In the genomic region with DNA sequence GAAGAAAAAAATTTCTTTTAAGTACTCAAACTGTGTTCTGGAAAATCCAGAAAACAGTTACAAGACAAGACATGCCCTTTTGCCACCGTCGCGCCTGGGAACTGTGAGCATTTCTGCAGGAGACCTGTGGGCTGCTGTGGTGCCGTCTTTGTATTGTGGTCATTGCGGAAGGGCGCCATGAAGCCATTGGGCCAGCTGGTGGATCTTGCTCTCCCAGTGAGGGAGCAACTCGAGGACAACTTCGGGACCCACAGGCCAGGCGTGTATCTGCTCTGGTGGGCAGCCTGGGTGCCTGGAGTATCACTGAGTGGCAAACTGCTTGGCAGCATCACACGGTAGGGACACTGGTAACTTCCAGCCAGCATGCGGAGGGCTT, we compare ENCODE assay signal across 11 cellular contexts. TPM values are rescaled to one million over a fixed set of nuclear protein-coding genes. Genes with fewer than 3 reads are reported as not detected.
A peak's percentile ranks its signal among the peaks of the same experiment; 100 is the strongest.
DNase-seq lines count a peak whose midpoint lies in the region; ATAC-seq, FAIRE-seq and TF ChIP-seq lines count a peak whose summit lies in the region.
"Had no signal": no experiment of that assay in that cellular context is flagged by ENCODE, and none has a peak within 500 bp of the region (broad histone marks: within the 10 kb centered on the region; RNA-seq: fewer than 3 reads in every experiment).

No MANE protein-coding gene starts in this region.

- H3K9me3 ChIP-seq in CD8-positive, alpha-beta memory T cell (ENCODE audit: low read length) = no peaks in the 10 kb centered on the region
- H3K9me3 ChIP-seq in Loucy (ENCODE audit: insufficient read depth, low read depth, low read length) (no peaks in the 10 kb centered on the region), K562 (replicated peaks; ENCODE audit: control insufficient read depth, insufficient read depth, low read depth, low read length) (no peaks in the 10 kb centered on the region), neuronal stem cell (replicated peaks in 1 of 2; ENCODE audit: control insufficient read depth in 2 of 2, insufficient read depth in 1 of 2, low read depth in 1 of 2, low read length in 2 of 2) (no peaks in the 10 kb centered on the region)
- H3K9me3 ChIP-seq: psoas muscle had no signal

- no peak overlapping the region for H3K18ac ChIP-seq in neuronal stem cell (ENCODE audit: low read length)

- H3K4me2 ChIP-seq in Loucy (ENCODE audit: low read depth, low read length, poor library complexity, severe bottlenecking) = peak overlapping the region; percentile 87
- H3K4me2 ChIP-seq in K562 (ENCODE audit: insufficient read depth, low read length) = peak overlapping the region; percentile 46; the same call in 1 of the 2 replicates
- no peak overlapping the region for H3K4me2 ChIP-seq in neuronal stem cell (ENCODE audit: insufficient read depth, low read length, poor library complexity, severe bottlenecking)
- H3K4me2 ChIP-seq: hepatocyte had no signal

- H3K79me1 ChIP-seq in neuronal stem cell (ENCODE audit: low read depth, low read length) = no peaks in the 10 kb centered on the region

- peak overlapping the region; percentile 56 for H3K4me3 ChIP-seq in CD8-positive, alpha-beta memory T cell (ENCODE audit: low read length)
- H3K4me3 ChIP-seq in Loucy (ENCODE audit: low read length, poor library complexity, severe bottlenecking) = peak overlapping the region; percentile 71
- H3K4me3 ChIP-seq in K562 = no peak overlapping the region
- no peak overlapping the region for H3K4me3 ChIP-seq in neuronal stem cell (ENCODE audit: low read length in 2 of 2)
- H3K4me3 ChIP-seq: hepatocyte, psoas muscle had no signal

- H3K14ac ChIP-seq in neuronal stem cell (ENCODE audit: low read length) = peak overlapping the region; percentile 67

- 75% methylated on average over 11 of the region's 11 CpGs for WGBS in K562 (ENCODE audit: insufficient coverage, low coverage, missing lambda C conversion rate)
- WGBS in neuronal stem cell (ENCODE audit: extremely low coverage in 2 of 2, insufficient read length in 2 of 2, insufficient replicate concordance in 1 of 2), 2 donors = no CpG with 5 or more reads among the region's 11 CpGs

- peak overlapping the region; percentile 66 for H3K9ac ChIP-seq in Loucy (ENCODE audit: low read depth, low read length, poor library complexity, severe bottlenecking)
- peak overlapping the region; percentile 78 to 82 for H3K9ac ChIP-seq in K562 (ENCODE audit: insufficient read depth in 1 of 2, low read depth in 2 of 2, low read length in 2 of 2)
- H3K9ac ChIP-seq in neuronal stem cell (ENCODE audit: low read depth, low read length, poor library complexity) = no peak overlapping the region

- H2BK12ac ChIP-seq in neuronal stem cell (ENCODE audit: low read length) = no peak overlapping the region

- H2BK15ac ChIP-seq in neuronal stem cell (ENCODE audit: low read length) = no peak overlapping the region

- no peak overlapping the region for H4K8ac ChIP-seq in neuronal stem cell (ENCODE audit: low read depth, low read length)

- H2BK5ac ChIP-seq in neuronal stem cell (ENCODE audit: low read length) = no peak overlapping the region

- DNase-seq in CD8-positive, alpha-beta memory T cell = no peak
- DNase-seq in K562 (ENCODE audit: extremely low read depth in 1 of 4, low spot score in 3 of 4) = peak in 1 of 4 experiments; percentile 44
- no peak for DNase-seq in neuronal stem cell (ENCODE audit: low spot score)
- no peak for DNase-seq in HPDE6-E6E7 (ENCODE audit: extremely low spot score)
- no peak for DNase-seq in SIG-M5 (lab: John Stamatoyannopoulos, UW)
- no peak for DNase-seq in stimulated activated CD4-positive, alpha-beta T cell treated with anti-CD3 and anti-CD28 coated beads, Interleukin-4, amount 100 ng/mL, for 1 hour

- H3K4me1 Mint-ChIP-seq in CD8-positive, alpha-beta memory T cell = peaks cover 40 to 50% (median 43%) of the 10 kb centered on the region in 3 donors

- peak overlapping the region; percentile 31 to 84 (median 80) for H3K4me3 Mint-ChIP-seq in CD8-positive, alpha-beta memory T cell

- peaks cover 0 to 6% (median 0%) of the 10 kb centered on the region in 3 donors for H3K36me3 Mint-ChIP-seq in CD8-positive, alpha-beta memory T cell

- TF ChIP-seq RAD21 in K562 (CRISPR knock-in tag; conservative IDR thresholded peaks at IDR 0.05 in 1 of 2, IDR thresholded peaks at IDR 0.05 in 1 of 2) = no peak

- no peak overlapping the region for H4K91ac ChIP-seq in neuronal stem cell (ENCODE audit: low read depth, low read length, poor library complexity)

- H2AFZ ChIP-seq in Loucy (ENCODE audit: low read length) (peak overlapping the region; percentile 69), K562 (ENCODE audit: low read depth, low read length) (peak overlapping the region; percentile 77), neuronal stem cell (ENCODE audit: low read length) (peak overlapping the region; percentile 70)
- H2AFZ ChIP-seq: hepatocyte had no signal

- CTCF ChIA-PET in CD8-positive, alpha-beta memory T cell (lab: Charles Lee) = interaction anchor here (0.7 kb wide), 1 partner anchor 388 kb away, joined by 3 read pairs; no protein-coding TSS in a partner anchor
- CTCF ChIA-PET in K562 (lab: Yijun Ruan, JAX; ENCODE audit: low intra/inter-chr PET ratio) = no interaction called here

- H3K9me1 ChIP-seq in K562 (ENCODE audit: control insufficient read depth, insufficient read depth, low read length) = no peaks in the 10 kb centered on the region

- peak overlapping the region; percentile 70 for H3K27ac ChIP-seq in CD8-positive, alpha-beta memory T cell (ENCODE audit: low read depth, low read length)
- peak overlapping the region; percentile 93 for H3K27ac ChIP-seq in K562 (ENCODE audit: extremely low read depth, low read depth, low read length)
- no peak overlapping the region for H3K27ac ChIP-seq in neuronal stem cell (replicated peaks; ENCODE audit: low read length)
- H3K27ac ChIP-seq: hepatocyte, psoas muscle had no signal

- FAIRE-seq in K562 (lab: Jason Lieb, UNC) = no peak
- FAIRE-seq: HTR-8/SVneo had no signal

- BruUV-seq in K562 (replicated peaks; lab: Mats Ljungman, UMichigan) = no TSS peak

- in situ Hi-C loops in K562 (cut with MboI) = loop anchor here (10.0 kb wide), 1 partner anchor 326 kb away; no protein-coding TSS in a partner anchor

- no peaks in the 10 kb centered on the region for H3F3A ChIP-seq in Loucy (ENCODE audit: low read depth)

- H3K9me3 Mint-ChIP-seq in CD8-positive, alpha-beta memory T cell = no peaks in the 10 kb centered on the region

- no peak overlapping the region for H3K4ac ChIP-seq in neuronal stem cell (ENCODE audit: low read length)

- no peak for TF ChIP-seq POLR2A in K562 (conservative IDR thresholded peaks at IDR 0.05)

- no peaks in the 10 kb centered on the region for H3K9me2 ChIP-seq in Loucy (replicated peaks; ENCODE audit: low read depth, low read length)

- H2AK5ac ChIP-seq in neuronal stem cell (ENCODE audit: low read depth, low read length) = peak overlapping the region; percentile 60

- no peaks in the 10 kb centered on the region for H3K27me3 Mint-ChIP-seq in CD8-positive, alpha-beta memory T cell

- H4K20me1 ChIP-seq in Loucy (ENCODE audit: insufficient read depth, low read length, poor library complexity, severe bottlenecking) = no peaks in the 10 kb centered on the region
- no peaks in the 10 kb centered on the region; the same call in 1 of the 2 replicates for H4K20me1 ChIP-seq in K562 (replicated peaks; ENCODE audit: control insufficient read depth, insufficient read depth, low read length)

- TF ChIP-seq CTCF in Loucy (conservative IDR thresholded peaks at IDR 0.05; ENCODE audit: low read length) (no peak), K562 (IDR thresholded peaks at IDR 0.05 in 2 of 3, conservative IDR thresholded peaks at IDR 0.05 in 1 of 3; ENCODE audit: insufficient read depth in 2 of 3, low read depth in 1 of 3, low read length in 3 of 3) (no peak)

- ATAC-seq in K562 = no peak
- no peak for ATAC-seq in HG03108 (IDR thresholded peaks at IDR 0.05; ENCODE audit: unreplicated experiment)
- ATAC-seq: psoas muscle had no signal

- H3K4me1 ChIP-seq in CD8-positive, alpha-beta memory T cell (ENCODE audit: insufficient read depth, low read length) = peaks cover 48% of the 10 kb centered on the region
- H3K4me1 ChIP-seq in Loucy (ENCODE audit: insufficient read depth, low read length, poor library complexity, severe bottlenecking) = peaks cover 32% of the 10 kb centered on the region
- H3K4me1 ChIP-seq in K562 (replicated peaks in 1 of 2; ENCODE audit: control insufficient read depth in 2 of 2, insufficient read depth in 2 of 2, low read length in 2 of 2) = peaks cover 41 to 64% of the 10 kb centered on the region in 2 experiments
- H3K4me1 ChIP-seq in neuronal stem cell (ENCODE audit: control insufficient read depth in 2 of 2, insufficient read depth in 1 of 2, low read depth in 1 of 2, low read length in 2 of 2) = peaks cover 8 to 11% of the 10 kb centered on the region in 2 donors
- H3K4me1 ChIP-seq: psoas muscle had no signal

- H3K27ac Mint-ChIP-seq in CD8-positive, alpha-beta memory T cell = peak overlapping the region; percentile 74 to 99 (median 95)

- no peak for TF ChIP-seq EP300 in K562 (IDR thresholded peaks at IDR 0.05; ENCODE audit: low read length)

- H3K36me3 ChIP-seq in CD8-positive, alpha-beta memory T cell (ENCODE audit: insufficient read depth, low read length) = no peaks in the 10 kb centered on the region
- H3K36me3 ChIP-seq in Loucy (ENCODE audit: insufficient read depth, low read length) (no peaks in the 10 kb centered on the region), K562 (ENCODE audit: control insufficient read depth, insufficient read depth, low read length) (no peaks in the 10 kb centered on the region), neuronal stem cell (replicated peaks in 1 of 2; ENCODE audit: control insufficient read depth in 2 of 2, insufficient read depth in 2 of 2, low read length in 2 of 2) (no peaks in the 10 kb centered on the region)

- H3K23ac ChIP-seq in neuronal stem cell (ENCODE audit: low read depth, low read length, poor library complexity) = peak overlapping the region; percentile 68

- POLR2A ChIA-PET in CD8-positive, alpha-beta memory T cell (lab: Charles Lee) = no interaction called here
- POLR2A ChIA-PET in K562 (lab: Yijun Ruan, JAX) = interaction anchor here (0.8 kb wide), 2 partner anchors 40 to 1147 kb away, joined by 3 read pairs; no protein-coding TSS in a partner anchor

- no peaks in the 10 kb centered on the region for H3K79me2 ChIP-seq in Loucy (ENCODE audit: insufficient read depth, low read length)
- peaks cover 3% of the 10 kb centered on the region; the same call in 1 of the 3 replicates for H3K79me2 ChIP-seq in K562 (ENCODE audit: control insufficient read depth, insufficient read depth, low read length)
- H3K79me2 ChIP-seq: hepatocyte had no signal

- intact Hi-C loops in K562 (cut with micrococcal nuclease) = loop anchor here (2.0 kb wide), 1 partner anchor 366 kb away; no protein-coding TSS in a partner anchor

- no peak overlapping the region for H2BK120ac ChIP-seq in neuronal stem cell (ENCODE audit: low read depth, low read length)

- H3K27me3 ChIP-seq in CD8-positive, alpha-beta memory T cell (ENCODE audit: insufficient read depth, low read length, poor library complexity, severe bottlenecking) = no peaks in the 10 kb centered on the region
- H3K27me3 ChIP-seq in Loucy (ENCODE audit: insufficient read depth, low read length, poor library complexity, severe bottlenecking) (no peaks in the 10 kb centered on the region), K562 (ENCODE audit: control insufficient read depth in 2 of 2, insufficient read depth in 2 of 2, low read length in 2 of 2) (no peaks in the 10 kb centered on the region), neuronal stem cell (ENCODE audit: control insufficient read depth in 3 of 3, insufficient read depth in 3 of 3, low read depth in 1 of 3, low read length in 3 of 3) (peaks cover 4 to 11% (median 10%) of the 10 kb centered on the region in 3 experiments)

RNA-seq across cellular contexts. Expression of a gene that starts 3.8 kb away (rescaled TPM):
- total RNA-seq in CD8-positive, alpha-beta memory T cell = 10 to 100 TPM; 12.4 to 15.6 TPM
- polyA plus RNA-seq in CD8-positive, alpha-beta memory T cell = 63.3 TPM
- total RNA-seq in K562 (2011; cell fraction: chromatin; rRNA removed; ENCODE audit: low replicate concordance) = 11.1 and 36.1 TPM in 2 replicates
- total RNA-seq in K562 (2011; cell fraction: nucleolus; rRNA removed) = 23.2 and 25.5 TPM in 2 replicates
- total RNA-seq in K562 (2011; cell fraction: nucleoplasm; rRNA removed) = 18.8 and 19.5 TPM in 2 replicates
- total RNA-seq in K562 (2014; rRNA removed) (10.8 and 12.6 TPM in 2 replicates), K562 (2014; rRNA removed; fragmentation: Illumina TruSeq; extraction: Trizol) (4.2 and 6.8 TPM in 2 replicates), K562 (2015; rRNA removed; fragmentation: Illumina TruSeq; extraction: Trizol) (4.6 and 4.9 TPM in 2 replicates), K562 (2021) (12.7 TPM in 2 replicates)
- polyA plus RNA-seq in K562 (2011; rRNA removed) (8.5 and 16.9 TPM in 2 replicates), K562 (2014; fragmentation: Illumina TruSeq; extraction: Trizol) (8.0 and 9.5 TPM in 2 replicates), K562 (2014; fragmentation: Nextera tagmentation; extraction: Ambion mirVana) (1 to 10 TPM; 2.3 to 3.4 TPM), K562 (2014; rRNA removed) (11.7 and 12.8 TPM in 2 replicates)
- polyA plus RNA-seq in K562 (2011; cell fraction: cytosol; rRNA removed) = 15.5 and 15.9 TPM in 2 replicates
- polyA plus RNA-seq in K562 (2011; cell fraction: nucleus; rRNA removed) = 23.2 and 24.7 TPM in 2 replicates
- polyA plus RNA-seq in K562 (2012) = 8.4 and 16.6 TPM in 2 replicates
- 7.9 and 9.4 TPM in 2 replicates for polyA minus RNA-seq in K562 (2011; rRNA and poly(A)+ RNA removed)
- 7.0 and 10.6 TPM in 2 replicates for polyA minus RNA-seq in K562 (2011; cell fraction: cytosol; rRNA and poly(A)+ RNA removed)
- polyA minus RNA-seq in K562 (2011; cell fraction: nucleus; rRNA and poly(A)+ RNA removed) = 8.6 and 11.6 TPM in 2 replicates
- 3.3 TPM for polyA plus RNA-seq in neuronal stem cell (2013, experiment 1 of 2)
- 3.7 TPM for polyA plus RNA-seq in neuronal stem cell (2013, experiment 2 of 2)
- polyA plus RNA-seq: hepatocyte had no signal

RNA-seq across cellular contexts. Expression of a gene that starts 38.0 kb away (rescaled TPM):
- total RNA-seq in CD8-positive, alpha-beta memory T cell = 10 to 100 TPM; 66.3 to 70.0 TPM
- polyA plus RNA-seq in CD8-positive, alpha-beta memory T cell = 37.5 TPM
- 20.9 and 25.0 TPM in 2 replicates for total RNA-seq in K562 (2011; cell fraction: chromatin; rRNA removed; ENCODE audit: low replicate concordance)
- total RNA-seq in K562 (2011; cell fraction: nucleolus; rRNA removed) = 24.2 and 25.8 TPM in 2 replicates
- total RNA-seq in K562 (2011; cell fraction: nucleoplasm; rRNA removed) = 22.5 and 26.0 TPM in 2 replicates
- total RNA-seq in K562 (2014; rRNA removed) = 70.7 and 79.1 TPM in 2 replicates
- total RNA-seq in K562 (2014; rRNA removed; fragmentation: Illumina TruSeq; extraction: Trizol) = 74.6 and 79.6 TPM in 2 replicates
- 80.1 and 87.9 TPM in 2 replicates for total RNA-seq in K562 (2015; rRNA removed; fragmentation: Illumina TruSeq; extraction: Trizol)
- total RNA-seq in K562 (2021) = 66.7 and 75.3 TPM in 2 replicates
- 89.6 and 101 TPM in 2 replicates for polyA plus RNA-seq in K562 (2011; rRNA removed)
- polyA plus RNA-seq in K562 (2011; cell fraction: cytosol; rRNA removed) = 74.3 and 80.9 TPM in 2 replicates
- 37.2 and 44.2 TPM in 2 replicates for polyA plus RNA-seq in K562 (2011; cell fraction: nucleus; rRNA removed)
- polyA plus RNA-seq in K562 (2012) = 53.6 and 64.5 TPM in 2 replicates
- 107 and 132 TPM in 2 replicates for polyA plus RNA-seq in K562 (2014; fragmentation: Illumina TruSeq; extraction: Trizol)
- polyA plus RNA-seq in K562 (2014; fragmentation: Nextera tagmentation; extraction: Ambion mirVana) = 10 to 100 TPM; 16.2 to 20.2 TPM
- 83.0 and 89.5 TPM in 2 replicates for polyA plus RNA-seq in K562 (2014; rRNA removed)
- 120 and 129 TPM in 2 replicates for polyA minus RNA-seq in K562 (2011; rRNA and poly(A)+ RNA removed)
- polyA minus RNA-seq in K562 (2011; cell fraction: cytosol; rRNA and poly(A)+ RNA removed) = 48.7 and 53.1 TPM in 2 replicates
- 12.4 and 24.0 TPM in 2 replicates for polyA minus RNA-seq in K562 (2011; cell fraction: nucleus; rRNA and poly(A)+ RNA removed)
- 48.8 TPM for polyA plus RNA-seq in neuronal stem cell (2013, experiment 1 of 2)
- polyA plus RNA-seq in neuronal stem cell (2013, experiment 2 of 2) = 47.3 TPM

RNA-seq across cellular contexts. Expression of a gene that starts 45.8 kb away (rescaled TPM):
- 100 to 1,000 TPM; 115 to 118 TPM for total RNA-seq in CD8-positive, alpha-beta memory T cell
- polyA plus RNA-seq in CD8-positive, alpha-beta memory T cell = 203 TPM
- total RNA-seq in K562 (2011; cell fraction: chromatin; rRNA removed; ENCODE audit: low replicate concordance) = 37.6 and 39.9 TPM in 2 replicates
- 42.4 and 43.4 TPM in 2 replicates for total RNA-seq in K562 (2011; cell fraction: nucleolus; rRNA removed)
- total RNA-seq in K562 (2011; cell fraction: nucleoplasm; rRNA removed) = 47.2 and 54.0 TPM in 2 replicates
- total RNA-seq in K562 (2014; rRNA removed) (177 and 243 TPM in 2 replicates), K562 (2014; rRNA removed; fragmentation: Illumina TruSeq; extraction: Trizol) (150 and 169 TPM in 2 replicates), K562 (2015; rRNA removed; fragmentation: Illumina TruSeq; extraction: Trizol) (136 and 144 TPM in 2 replicates), K562 (2021) (119 and 121 TPM in 2 replicates)
- polyA plus RNA-seq in K562 (2011; rRNA removed) (177 and 222 TPM in 2 replicates), K562 (2014; fragmentation: Illumina TruSeq; extraction: Trizol) (198 and 207 TPM in 2 replicates), K562 (2014; fragmentation: Nextera tagmentation; extraction: Ambion mirVana) (100 to 1,000 TPM; 260 to 516 TPM), K562 (2014; rRNA removed) (265 and 295 TPM in 2 replicates)
- polyA plus RNA-seq in K562 (2011; cell fraction: cytosol; rRNA removed) = 110 and 113 TPM in 2 replicates
- 85.8 and 86.7 TPM in 2 replicates for polyA plus RNA-seq in K562 (2011; cell fraction: nucleus; rRNA removed)
- polyA plus RNA-seq in K562 (2012) = 103 and 129 TPM in 2 replicates
- polyA minus RNA-seq in K562 (2011; rRNA and poly(A)+ RNA removed) = 69.4 and 70.6 TPM in 2 replicates
- polyA minus RNA-seq in K562 (2011; cell fraction: cytosol; rRNA and poly(A)+ RNA removed) = 40.0 and 42.4 TPM in 2 replicates
- 18.3 and 27.1 TPM in 2 replicates for polyA minus RNA-seq in K562 (2011; cell fraction: nucleus; rRNA and poly(A)+ RNA removed)
- polyA plus RNA-seq in neuronal stem cell (2013, experiment 1 of 2) = 53.8 TPM
- polyA plus RNA-seq in neuronal stem cell (2013, experiment 2 of 2) = 52.0 TPM

Comparison
In these comparisons a context has a peak if more than half of its experiments do, and no peak if none do; other contexts are left out.
1. H3K4me3 ChIP-seq: peak in CD8-positive, alpha-beta memory T cell (single experiment) and Loucy (single experiment); none in K562 (single experiment) and neuronal stem cell (0 of 2).
2. Peak in every context shown above with its lines, with median percentiles within 50 percentile points of each other: H2AFZ ChIP-seq.